Comparison of ENCODE assay signal across 1 cellular context in genomic region chr17:17972952-17973254, GRCh38.
TF ChIP-seq lines count a peak whose summit lies in the region.

No MANE protein-coding gene starts in this region.

TF ChIP-seq in WTC11, 78 proteins besides CTCF, POLR2A, EP300 and RAD21 (continued from another document):
- TF ChIP-seq TEAD4 (CRISPR knock-in tag; IDR thresholded peaks at IDR 0.05) (no peak), FOXJ3 (CRISPR knock-in tag; IDR thresholded peaks at IDR 0.05; ENCODE audit: borderline replicate concordance) (no peak), E2F4 (CRISPR knock-in tag; IDR thresholded peaks at IDR 0.05; ENCODE audit: borderline replicate concordance, low read depth) (no peak), CDX4 (CRISPR knock-in tag; IDR thresholded peaks at IDR 0.05; ENCODE audit: borderline replicate concordance) (no peak), ESRRA (CRISPR knock-in tag; IDR thresholded peaks at IDR 0.05; ENCODE audit: borderline replicate concordance) (no peak), ERG (CRISPR knock-in tag; IDR thresholded peaks at IDR 0.05) (no peak), SOX15 (CRISPR knock-in tag; IDR thresholded peaks at IDR 0.05) (no peak), GRHL2 (CRISPR knock-in tag; IDR thresholded peaks at IDR 0.05; ENCODE audit: insufficient replicate concordance, severe bottlenecking) (no peak), ZNF232 (CRISPR knock-in tag; IDR thresholded peaks at IDR 0.05) (no peak), ZNF532 (CRISPR knock-in tag; IDR thresholded peaks at IDR 0.05; ENCODE audit: borderline replicate concordance) (no peak)
